8 cellular contexts compared by ENCODE assay signal in genomic region chr2:172102858-172103359, GRCh38. TPM values are rescaled to one million over a fixed set of nuclear protein-coding genes. Genes with fewer than 3 reads are reported as not detected.
DNase-seq lines count a peak whose midpoint lies in the region; ATAC-seq and TF ChIP-seq lines count a peak whose summit lies in the region.

Gene DLX2 (minus strand): TSS chr2:172102900. CDS start chr2:172102538, 362 bp downstream.

- H3K27me3 ChIP-seq in WERI-Rb-1 (ENCODE audit: insufficient read depth, low read depth, severe bottlenecking), result peaks cover 58% of the 10 kb centered on the region

- H3K27ac ChIP-seq in WERI-Rb-1, result no peak within 1 kb of the TSS

- H3K4me3 ChIP-seq in WERI-Rb-1 (ENCODE audit: low read depth, low read length) (peak within 1 kb of the TSS; percentile 49), lower leg skin (ENCODE audit: low read depth, poor library complexity, severe bottlenecking) (peak within 1 kb of the TSS; percentile 24)

- no peaks in the 10 kb centered on the region for H3K36me3 ChIP-seq in WERI-Rb-1

- TF ChIP-seq CTCF in WERI-Rb-1 (IDR thresholded peaks at IDR 0.05; ENCODE audit: low read depth, low read length), result no peak
- no peak for TF ChIP-seq CTCF in lower leg skin (IDR thresholded peaks at IDR 0.05)

- ATAC-seq in GM18907 (IDR thresholded peaks at IDR 0.05; ENCODE audit: unreplicated experiment) (peak; percentile 79), HG03097 (IDR thresholded peaks at IDR 0.05; ENCODE audit: low FRiP score, unreplicated experiment) (peak; percentile 65)

- intact Hi-C loops in lower leg skin (cut with DNase I; ENCODE audit: low total_unique reads), result loop anchor here (5.0 to 10.0 kb wide), 2 partner anchors 291 to 398 kb away; no protein-coding TSS in a partner anchor

- no peak for TF ChIP-seq POLR2A in lower leg skin (IDR thresholded peaks at IDR 0.05)

- no peaks in the 10 kb centered on the region for H3K9me3 ChIP-seq in WERI-Rb-1 (ENCODE audit: severe bottlenecking)

- WGBS in lower leg skin, 2 donors, result 1 to 3% methylated on average over 19 to 36 of the region's 36 CpGs

- DNase-seq in Ammon's horn (ENCODE audit: low spot score) (peak; percentile 62), NCI-H2227 (lab: John Stamatoyannopoulos, UW; ENCODE audit: unreplicated experiment) (peak; percentile 100), WERI-Rb-1 (peak; percentile 90), dermis blood vessel endothelial cell (peak; percentile 92), lower leg skin (ENCODE audit: low spot score in 2 of 2) (peak; percentile 74 to 95)
- peak; percentile 46 for DNase-seq in stimulated activated CD8-positive, alpha-beta memory T cell treated with anti-CD3 and anti-CD28 coated beads, Interleukin-15, amount 100 ng/mL, for 1 hour (ENCODE audit: low read depth)

RNA-seq across cellular contexts. Expression of gene DLX2, which starts in this region (rescaled TPM):
- total RNA-seq in dermis blood vessel endothelial cell (not detected in 2 replicates), lower leg skin (under 1 TPM in 3 of 4 donors, not detected in 1; 0.17 to 0.42 (median 0.19) TPM)

Comparison
In these comparisons a context has a peak if more than half of its experiments do, and no peak if none do; other contexts are left out.
1. Peak in DNase-seq in dermis blood vessel endothelial cell; RNA of the gene not detected or under 1 TPM.
2. Peak in DNase-seq and H3K4me3 ChIP-seq in lower leg skin; RNA of the gene not detected or under 1 TPM.
3. DNase-seq: peak in every context shown above with its lines; median percentile 100 in NCI-H2227; 92 in dermis blood vessel endothelial cell; 90 in WERI-Rb-1; 84 in lower leg skin; 62 in Ammon's horn; 46 in stimulated activated CD8-positive, alpha-beta memory T cell treated with anti-CD3 and anti-CD28 coated beads, Interleukin-15, amount 100 ng/mL, for 1 hour.